1 cellular context compared by ENCODE assay signal in genomic region chr20:61937146-61937962, GRCh38.
TF ChIP-seq lines count a peak whose summit lies in the region.

No MANE protein-coding gene starts in this region.

TF ChIP-seq in H1, 55 proteins besides CTCF, POLR2A, EP300 and RAD21:
- TF ChIP-seq KDM1A (IDR thresholded peaks at IDR 0.05; ENCODE audit: borderline replicate concordance, low read length) (no peak), MAFK (IDR thresholded peaks at IDR 0.05; ENCODE audit: low read depth, low read length) (no peak), CBX5 (IDR thresholded peaks at IDR 0.05; ENCODE audit: low read depth, low read length) (no peak), MAX (IDR thresholded peaks at IDR 0.05) (no peak), JUN (IDR thresholded peaks at IDR 0.05; ENCODE audit: low read depth, low read length) (no peak), RNF2 (IDR thresholded peaks at IDR 0.05; ENCODE audit: borderline replicate concordance, low read depth, low read length, missing control alignments, poor library complexity, severe bottlenecking) (no peak), SAP30 (IDR thresholded peaks at IDR 0.05; ENCODE audit: insufficient read depth, insufficient replicate concordance, low read length) (no peak), NRF1 (IDR thresholded peaks at IDR 0.05; ENCODE audit: low read depth, low read length) (no peak), CREB1 (IDR thresholded peaks at IDR 0.05) (no peak), RFX5 (IDR thresholded peaks at IDR 0.05; ENCODE audit: borderline replicate concordance, low read depth, low read length) (no peak), E2F6 (IDR thresholded peaks at IDR 0.05) (no peak), SUZ12 (IDR thresholded peaks at IDR 0.05; ENCODE audit: low read length) (no peak), FOSL1 (IDR thresholded peaks at IDR 0.05; ENCODE audit: insufficient read depth, low read depth, low read length) (no peak), GABPA (IDR thresholded peaks at IDR 0.05; ENCODE audit: borderline replicate concordance, insufficient read depth, low read length) (no peak), HDAC2 (IDR thresholded peaks at IDR 0.05; ENCODE audit: borderline replicate concordance in 1 of 2, low read depth in 2 of 2, low read length in 2 of 2) (no peak), SIN3A (conservative IDR thresholded peaks at IDR 0.05 in 1 of 2, IDR thresholded peaks at IDR 0.05 in 1 of 2; ENCODE audit: low read depth in 1 of 2, low read length in 2 of 2) (no peak), USF2 (IDR thresholded peaks at IDR 0.05; ENCODE audit: low read length) (no peak), BACH1 (IDR thresholded peaks at IDR 0.05; ENCODE audit: low read length) (no peak), PHF8 (conservative IDR thresholded peaks at IDR 0.05; ENCODE audit: low read depth, low read length) (no peak), CHD7 (IDR thresholded peaks at IDR 0.05; ENCODE audit: insufficient replicate concordance, low read length) (no peak)
